In the genomic region with DNA sequence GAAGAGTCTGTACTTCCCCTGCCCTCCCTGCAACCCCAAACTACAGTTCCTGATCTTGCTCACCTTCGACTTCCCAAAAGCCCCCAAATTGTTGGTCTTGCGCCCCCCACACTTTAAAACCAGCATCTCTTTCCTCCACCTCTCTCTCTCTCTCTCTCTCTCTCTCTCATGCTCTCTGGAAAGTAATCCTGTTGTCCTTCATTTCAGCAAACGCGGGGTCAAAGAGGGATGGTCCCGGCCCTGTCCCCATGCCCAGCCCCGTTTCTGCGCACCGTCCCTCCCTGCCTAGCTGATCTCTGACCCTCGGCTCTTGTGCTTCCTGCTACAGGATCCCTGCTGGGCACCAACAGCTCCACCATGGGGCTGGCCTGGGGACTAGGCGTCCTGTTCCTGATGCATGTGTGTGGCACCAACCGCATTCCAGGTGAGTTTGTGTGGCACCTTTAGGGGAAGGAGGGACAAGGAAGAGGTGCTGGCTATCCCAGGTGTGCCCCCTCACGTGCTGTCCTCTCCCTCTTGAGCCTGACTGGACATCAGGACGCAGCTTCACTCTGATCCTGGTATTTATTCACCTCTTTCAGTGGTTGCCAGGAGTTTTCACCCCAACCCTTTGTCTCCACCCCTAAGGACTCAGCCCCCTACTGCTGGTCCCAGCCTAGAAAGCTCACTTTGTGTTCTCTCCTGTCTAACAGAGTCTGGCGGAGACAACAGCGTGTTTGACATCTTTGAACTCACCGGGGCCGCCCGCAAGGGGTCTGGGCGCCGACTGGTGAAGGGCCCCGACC, we compare ENCODE assay signal across 1 cellular context.
A peak's percentile ranks its signal among the peaks of the same experiment; 100 is the strongest.
TF ChIP-seq lines count a peak whose summit lies in the region.

No MANE protein-coding gene starts in this region.

TF ChIP-seq in HepG2, 621 proteins besides CTCF, POLR2A, EP300 and RAD21 (continued from another document and continues in another):
- TF ChIP-seq, protein P1, sequence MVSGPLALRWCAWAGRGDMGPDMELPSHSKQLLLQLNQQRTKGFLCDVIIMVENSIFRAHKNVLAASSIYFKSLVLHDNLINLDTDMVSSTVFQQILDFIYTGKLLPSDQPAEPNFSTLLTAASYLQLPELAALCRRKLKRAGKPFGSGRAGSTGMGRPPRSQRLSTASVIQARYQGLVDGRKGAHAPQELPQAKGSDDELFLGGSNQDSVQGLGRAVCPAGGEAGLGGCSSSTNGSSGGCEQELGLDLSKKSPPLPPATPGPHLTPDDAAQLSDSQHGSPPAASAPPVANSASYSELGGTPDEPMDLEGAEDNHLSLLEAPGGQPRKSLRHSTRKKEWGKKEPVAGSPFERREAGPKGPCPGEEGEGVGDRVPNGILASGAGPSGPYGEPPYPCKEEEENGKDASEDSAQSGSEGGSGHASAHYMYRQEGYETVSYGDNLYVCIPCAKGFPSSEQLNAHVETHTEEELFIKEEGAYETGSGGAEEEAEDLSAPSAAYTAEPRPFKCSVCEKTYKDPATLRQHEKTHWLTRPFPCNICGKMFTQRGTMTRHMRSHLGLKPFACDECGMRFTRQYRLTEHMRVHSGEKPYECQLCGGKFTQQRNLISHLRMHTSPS (CRISPR knock-in tag; IDR thresholded peaks at IDR 0.05; ENCODE audit: low read depth): peak; percentile 27; the same call in 1 of the 2 replicates
- 0 out of 2 replicates have a peak, but pooled peaks have one; percentile 10 for TF ChIP-seq REL (CRISPR knock-in tag; conservative IDR thresholded peaks at IDR 0.05)
- TF ChIP-seq NFAT5 (CRISPR knock-in tag; IDR thresholded peaks at IDR 0.05): no peak
- TF ChIP-seq SNAPC5 (CRISPR knock-in tag; IDR thresholded peaks at IDR 0.05; ENCODE audit: borderline replicate concordance): no peak
- TF ChIP-seq STAG1 (CRISPR knock-in tag; IDR thresholded peaks at IDR 0.05): peak; percentile 86
- TF ChIP-seq BRCA1 (CRISPR knock-in tag; IDR thresholded peaks at IDR 0.05): no peak
- no peak for TF ChIP-seq ZNF567 (CRISPR knock-in tag; IDR thresholded peaks at IDR 0.05; ENCODE audit: borderline replicate concordance)
- TF ChIP-seq ZNF850 (CRISPR knock-in tag; conservative IDR thresholded peaks at IDR 0.05): no peak
- TF ChIP-seq FOXA1 (IDR thresholded peaks at IDR 0.05): no peak
- TF ChIP-seq FOXA1 (CRISPR knock-in tag; IDR thresholded peaks at IDR 0.05): 0 out of 2 replicates have a peak, but pooled peaks have one; percentile 11
- TF ChIP-seq TRAFD1 (CRISPR knock-in tag; IDR thresholded peaks at IDR 0.05; ENCODE audit: borderline replicate concordance): no peak; the same call in 1 of the 2 replicates
- TF ChIP-seq MXI1 (IDR thresholded peaks at IDR 0.05; ENCODE audit: borderline replicate concordance, low read depth, low read length): no peak; the same call in 2 of the 3 replicates
- TF ChIP-seq, protein P2, sequence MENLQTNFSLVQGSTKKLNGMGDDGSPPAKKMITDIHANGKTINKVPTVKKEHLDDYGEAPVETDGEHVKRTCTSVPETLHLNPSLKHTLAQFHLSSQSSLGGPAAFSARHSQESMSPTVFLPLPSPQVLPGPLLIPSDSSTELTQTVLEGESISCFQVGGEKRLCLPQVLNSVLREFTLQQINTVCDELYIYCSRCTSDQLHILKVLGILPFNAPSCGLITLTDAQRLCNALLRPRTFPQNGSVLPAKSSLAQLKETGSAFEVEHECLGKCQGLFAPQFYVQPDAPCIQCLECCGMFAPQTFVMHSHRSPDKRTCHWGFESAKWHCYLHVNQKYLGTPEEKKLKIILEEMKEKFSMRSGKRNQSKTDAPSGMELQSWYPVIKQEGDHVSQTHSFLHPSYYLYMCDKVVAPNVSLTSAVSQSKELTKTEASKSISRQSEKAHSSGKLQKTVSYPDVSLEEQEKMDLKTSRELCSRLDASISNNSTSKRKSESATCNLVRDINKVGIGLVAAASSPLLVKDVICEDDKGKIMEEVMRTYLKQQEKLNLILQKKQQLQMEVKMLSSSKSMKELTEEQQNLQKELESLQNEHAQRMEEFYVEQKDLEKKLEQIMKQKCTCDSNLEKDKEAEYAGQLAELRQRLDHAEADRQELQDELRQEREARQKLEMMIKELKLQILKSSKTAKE (CRISPR knock-in tag; IDR thresholded peaks at IDR 0.05; ENCODE audit: borderline replicate concordance): 0 out of 2 replicates have a peak, but pooled peaks have one; percentile 28
- TF ChIP-seq ZNF552 (CRISPR knock-in tag; IDR thresholded peaks at IDR 0.05; ENCODE audit: borderline replicate concordance): 0 out of 2 replicates have a peak, but pooled peaks have one; percentile 40
- no peak for TF ChIP-seq ZIK1 (CRISPR knock-in tag; IDR thresholded peaks at IDR 0.05; ENCODE audit: borderline replicate concordance, low read depth)
- TF ChIP-seq, protein P3, sequence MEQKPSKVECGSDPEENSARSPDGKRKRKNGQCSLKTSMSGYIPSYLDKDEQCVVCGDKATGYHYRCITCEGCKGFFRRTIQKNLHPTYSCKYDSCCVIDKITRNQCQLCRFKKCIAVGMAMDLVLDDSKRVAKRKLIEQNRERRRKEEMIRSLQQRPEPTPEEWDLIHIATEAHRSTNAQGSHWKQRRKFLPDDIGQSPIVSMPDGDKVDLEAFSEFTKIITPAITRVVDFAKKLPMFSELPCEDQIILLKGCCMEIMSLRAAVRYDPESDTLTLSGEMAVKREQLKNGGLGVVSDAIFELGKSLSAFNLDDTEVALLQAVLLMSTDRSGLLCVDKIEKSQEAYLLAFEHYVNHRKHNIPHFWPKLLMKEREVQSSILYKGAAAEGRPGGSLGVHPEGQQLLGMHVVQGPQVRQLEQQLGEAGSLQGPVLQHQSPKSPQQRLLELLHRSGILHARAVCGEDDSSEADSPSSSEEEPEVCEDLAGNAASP (CRISPR knock-in tag; IDR thresholded peaks at IDR 0.05; ENCODE audit: borderline replicate concordance): peak; percentile 47; the same call in 1 of the 2 replicates
- no peak for TF ChIP-seq GMEB1 (CRISPR knock-in tag; IDR thresholded peaks at IDR 0.05; ENCODE audit: borderline replicate concordance)
- peak; percentile 73 for TF ChIP-seq NR2F6 (IDR thresholded peaks at IDR 0.05)
- TF ChIP-seq NR2F6 (CRISPR knock-in tag; IDR thresholded peaks at IDR 0.05): peak; percentile 88
- 0 out of 2 replicates have a peak, but pooled peaks have one; percentile 50 for TF ChIP-seq SIN3B (IDR thresholded peaks at IDR 0.05; ENCODE audit: low read length)
- TF ChIP-seq ZSCAN31 (CRISPR knock-in tag; IDR thresholded peaks at IDR 0.05; ENCODE audit: low read depth): no peak; the same call in 1 of the 2 replicates
- TF ChIP-seq ZNF746 (CRISPR knock-in tag; IDR thresholded peaks at IDR 0.05): no peak
- TF ChIP-seq KDM3A (CRISPR knock-in tag; IDR thresholded peaks at IDR 0.05; ENCODE audit: low read depth): peak; percentile 70; the same call in 1 of the 2 replicates
- TF ChIP-seq JUND (CRISPR knock-in tag; IDR thresholded peaks at IDR 0.05): peak; percentile 12; the same call in 1 of the 2 replicates
- peak; percentile 75 for TF ChIP-seq ETV5 (CRISPR knock-in tag; IDR thresholded peaks at IDR 0.05; ENCODE audit: borderline replicate concordance)
- TF ChIP-seq ZNF598 (CRISPR knock-in tag; IDR thresholded peaks at IDR 0.05; ENCODE audit: borderline replicate concordance): no peak
- TF ChIP-seq NFKB2 (CRISPR knock-in tag; IDR thresholded peaks at IDR 0.05; ENCODE audit: borderline replicate concordance): no peak
- TF ChIP-seq, protein P4, sequence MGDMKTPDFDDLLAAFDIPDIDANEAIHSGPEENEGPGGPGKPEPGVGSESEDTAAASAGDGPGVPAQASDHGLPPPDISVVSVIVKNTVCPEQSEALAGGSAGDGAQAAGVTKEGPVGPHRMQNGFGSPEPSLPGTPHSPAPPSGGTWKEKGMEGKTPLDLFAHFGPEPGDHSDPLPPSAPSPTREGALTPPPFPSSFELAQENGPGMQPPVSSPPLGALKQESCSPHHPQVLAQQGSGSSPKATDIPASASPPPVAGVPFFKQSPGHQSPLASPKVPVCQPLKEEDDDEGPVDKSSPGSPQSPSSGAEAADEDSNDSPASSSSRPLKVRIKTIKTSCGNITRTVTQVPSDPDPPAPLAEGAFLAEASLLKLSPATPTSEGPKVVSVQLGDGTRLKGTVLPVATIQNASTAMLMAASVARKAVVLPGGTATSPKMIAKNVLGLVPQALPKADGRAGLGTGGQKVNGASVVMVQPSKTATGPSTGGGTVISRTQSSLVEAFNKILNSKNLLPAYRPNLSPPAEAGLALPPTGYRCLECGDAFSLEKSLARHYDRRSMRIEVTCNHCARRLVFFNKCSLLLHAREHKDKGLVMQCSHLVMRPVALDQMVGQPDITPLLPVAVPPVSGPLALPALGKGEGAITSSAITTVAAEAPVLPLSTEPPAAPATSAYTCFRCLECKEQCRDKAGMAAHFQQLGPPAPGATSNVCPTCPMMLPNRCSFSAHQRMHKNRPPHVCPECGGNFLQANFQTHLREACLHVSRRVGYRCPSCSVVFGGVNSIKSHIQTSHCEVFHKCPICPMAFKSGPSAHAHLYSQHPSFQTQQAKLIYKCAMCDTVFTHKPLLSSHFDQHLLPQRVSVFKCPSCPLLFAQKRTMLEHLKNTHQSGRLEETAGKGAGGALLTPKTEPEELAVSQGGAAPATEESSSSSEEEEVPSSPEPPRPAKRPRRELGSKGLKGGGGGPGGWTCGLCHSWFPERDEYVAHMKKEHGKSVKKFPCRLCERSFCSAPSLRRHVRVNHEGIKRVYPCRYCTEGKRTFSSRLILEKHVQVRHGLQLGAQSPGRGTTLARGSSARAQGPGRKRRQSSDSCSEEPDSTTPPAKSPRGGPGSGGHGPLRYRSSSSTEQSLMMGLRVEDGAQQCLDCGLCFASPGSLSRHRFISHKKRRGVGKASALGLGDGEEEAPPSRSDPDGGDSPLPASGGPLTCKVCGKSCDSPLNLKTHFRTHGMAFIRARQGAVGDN (CRISPR knock-in tag; IDR thresholded peaks at IDR 0.05): peak; percentile 60
- TF ChIP-seq ZNF329 (CRISPR knock-in tag; IDR thresholded peaks at IDR 0.05; ENCODE audit: low read depth): 0 out of 2 replicates have a peak, but pooled peaks have one; percentile 44
- no peak for TF ChIP-seq SALL2 (CRISPR knock-in tag; IDR thresholded peaks at IDR 0.05)
- 0 out of 2 replicates have a peak, but pooled peaks have one; percentile 24 for TF ChIP-seq TERF1 (CRISPR knock-in tag; IDR thresholded peaks at IDR 0.05)
